ENCODE assay signal across 8 cellular contexts in the genomic region with DNA sequence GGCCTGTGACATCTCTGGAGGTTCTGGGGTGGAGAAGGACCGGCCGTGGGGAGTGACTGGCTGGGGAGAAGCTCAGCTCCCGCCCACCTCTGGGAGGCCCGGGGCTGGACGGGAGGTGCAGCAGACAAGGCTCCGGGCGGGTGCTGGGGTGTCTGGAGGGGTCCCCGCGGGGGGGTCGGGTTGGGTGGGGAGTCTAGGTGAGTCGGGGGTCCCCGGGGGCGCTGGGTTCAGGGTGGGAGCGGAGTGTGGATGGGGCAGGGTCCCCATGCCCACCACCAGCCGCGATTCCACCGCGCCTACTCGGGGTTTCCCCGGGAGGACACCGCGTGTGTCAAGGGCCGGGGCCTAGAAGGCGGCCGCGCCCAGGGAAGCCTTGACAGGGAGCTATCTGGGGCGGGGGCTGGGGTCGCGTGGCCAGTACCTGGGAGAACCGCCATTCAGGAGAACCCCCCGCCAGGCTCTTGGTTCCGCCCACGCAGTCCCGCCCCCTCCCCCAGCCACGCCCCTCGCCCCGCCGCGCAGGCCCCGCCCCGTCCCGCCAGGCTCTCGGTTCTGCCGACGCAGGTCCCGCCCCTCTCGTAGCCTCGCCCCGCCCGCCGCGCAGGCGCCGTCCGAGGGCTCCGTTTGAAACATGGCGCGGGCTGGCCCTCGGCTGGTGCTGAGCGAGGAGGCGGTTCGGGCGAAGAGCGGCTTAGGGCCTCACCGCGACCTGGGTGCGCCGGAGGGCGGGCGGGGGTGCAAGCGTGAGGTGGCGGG. TPM values are rescaled to one million over a fixed set of nuclear protein-coding genes. Genes with fewer than 3 reads are reported as not detected.
A peak's percentile ranks its signal among the peaks of the same experiment; 100 is the strongest.
DNase-seq lines count a peak whose midpoint lies in the region; ATAC-seq and TF ChIP-seq lines count a peak whose summit lies in the region.

A gene with protein sequence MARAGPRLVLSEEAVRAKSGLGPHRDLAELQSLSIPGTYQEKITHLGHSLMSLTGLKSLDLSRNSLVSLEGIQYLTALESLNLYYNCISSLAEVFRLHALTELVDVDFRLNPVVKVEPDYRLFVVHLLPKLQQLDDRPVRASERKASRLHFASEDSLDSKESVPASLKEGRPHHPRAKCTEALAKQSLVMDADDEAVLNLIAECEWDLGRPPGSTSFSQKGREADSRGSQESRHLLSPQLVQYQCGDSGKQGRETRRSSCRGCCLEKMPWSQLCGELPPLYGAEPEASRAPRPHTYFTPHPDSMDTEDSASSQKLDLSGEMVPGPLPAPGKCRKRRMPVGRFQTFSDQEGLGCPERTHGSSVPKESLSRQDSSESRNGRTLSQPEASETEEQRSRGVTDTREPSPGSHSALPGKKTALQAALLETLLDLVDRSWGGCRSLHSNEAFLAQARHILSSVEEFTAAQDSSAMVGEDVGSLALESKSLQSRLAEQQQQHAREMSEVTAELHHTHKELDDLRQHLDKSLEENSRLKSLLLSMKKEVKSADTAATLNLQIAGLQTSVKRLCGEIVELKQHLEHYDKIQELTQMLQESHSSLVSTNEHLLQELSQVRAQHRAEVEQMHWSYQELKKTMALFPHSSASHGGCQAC (plus strand): TSS at position 610 of the 756 bp plus-strand sequence. CDS start 22 bp downstream, at position 632.

- H3K27me3 ChIP-seq in duodenal mucosa (ENCODE audit: control insufficient read depth in 1 of 2, insufficient read depth in 2 of 2, low read length in 2 of 2) (peaks cover 0 to 5% of the 10 kb centered on the region in 2 donors), lung (ENCODE audit: control insufficient read depth, insufficient read depth) (peaks cover 4% of the 10 kb centered on the region)

- ATAC-seq in GM19328 (IDR thresholded peaks at IDR 0.05; ENCODE audit: unreplicated experiment): peak; percentile 85
- peak; percentile 71 for ATAC-seq in HG03520 (IDR thresholded peaks at IDR 0.05; ENCODE audit: unreplicated experiment)
- peak; percentile 94 for ATAC-seq in lung (ENCODE audit: insufficient read depth, low FRiP score)

- peaks cover 6% of the 10 kb centered on the region for H3K27me3 Mint-ChIP-seq in activated CD4-positive, alpha-beta memory T cell treated with anti-CD3 and anti-CD28 coated beads for 36 hours

- peaks cover 22% of the 10 kb centered on the region for H3K36me3 Mint-ChIP-seq in activated CD4-positive, alpha-beta memory T cell treated with anti-CD3 and anti-CD28 coated beads for 36 hours

- intact Hi-C loops in activated CD4-positive, alpha-beta memory T cell treated with anti-CD3 and anti-CD28 coated beads for 36 hours (cut with micrococcal nuclease): loop anchor here (1.0 to 5.0 kb wide), 2 partner anchors 139 to 280 kb away; a partner anchor contains a TSS

- TF ChIP-seq CTCF in lung (IDR thresholded peaks at IDR 0.05; ENCODE audit: control extremely low read depth, extremely low read depth): no peak

- H3K4me3 ChIP-seq in duodenal mucosa (ENCODE audit: low read depth in 1 of 2, low read length in 2 of 2) (peak within 1 kb of the TSS; percentile 70 to 86), lung (peak within 1 kb of the TSS; percentile 69)

- no peaks in the 10 kb centered on the region for H3K9me3 ChIP-seq in duodenal mucosa (ENCODE audit: control insufficient read depth in 1 of 2, low read length in 2 of 2)
- no peaks in the 10 kb centered on the region for H3K9me3 ChIP-seq in lung (ENCODE audit: control insufficient read depth in 2 of 2, insufficient read depth in 1 of 2, low read length in 1 of 2)

- H3K4me1 ChIP-seq in duodenal mucosa (ENCODE audit: control insufficient read depth in 1 of 2, insufficient read depth in 2 of 2, low read length in 2 of 2): peaks cover 18 to 24% of the 10 kb centered on the region in 2 donors
- H3K4me1 ChIP-seq in lung (ENCODE audit: control insufficient read depth in 2 of 2, insufficient read depth in 2 of 2, low read length in 2 of 2): peaks cover 0 to 10% of the 10 kb centered on the region in 2 donors

- H3K27ac ChIP-seq in duodenal mucosa (ENCODE audit: low read depth, low read length) (peak within 1 kb of the TSS; percentile 18), lung (ENCODE audit: low read depth in 1 of 2, low read length in 1 of 2) (peak within 1 kb of the TSS in 1 of 2 donors; percentile 52)

- CTCF ChIA-PET in activated CD4-positive, alpha-beta memory T cell treated with anti-CD3 and anti-CD28 coated beads for 36 hours (lab: Charles Lee): interaction anchor here (1.2 kb wide), 1 partner anchor 295 kb away, joined by 5 read pairs; no protein-coding TSS in a partner anchor

- POLR2A ChIA-PET in activated CD4-positive, alpha-beta memory T cell treated with anti-CD3 and anti-CD28 coated beads for 36 hours (lab: Charles Lee): interaction anchor here (1.3 kb wide), 1 partner anchor 35 kb away, joined by 3 read pairs; no protein-coding TSS in a partner anchor

- WGBS in lung, 2 donors: 0 to 1% methylated on average over 23 to 72 of the region's 72 CpGs

- H3K4me1 Mint-ChIP-seq in activated CD4-positive, alpha-beta memory T cell treated with anti-CD3 and anti-CD28 coated beads for 36 hours (ENCODE audit: low read depth): peaks cover 43% of the 10 kb centered on the region

- H3K36me3 ChIP-seq in duodenal mucosa (ENCODE audit: control insufficient read depth in 1 of 2, insufficient read depth in 2 of 2, low read length in 2 of 2): no peaks in the 10 kb centered on the region
- no peaks in the 10 kb centered on the region for H3K36me3 ChIP-seq in lung (ENCODE audit: control insufficient read depth in 2 of 2, insufficient read depth in 2 of 2, low read length in 2 of 2)

- H3K9me3 Mint-ChIP-seq in activated CD4-positive, alpha-beta memory T cell treated with anti-CD3 and anti-CD28 coated beads for 36 hours: peaks cover 8% of the 10 kb centered on the region

- peak within 1 kb of the TSS; percentile 63 for H3K27ac Mint-ChIP-seq in activated CD4-positive, alpha-beta memory T cell treated with anti-CD3 and anti-CD28 coated beads for 36 hours

- peak within 1 kb of the TSS; percentile 93 for H3K4me3 Mint-ChIP-seq in activated CD4-positive, alpha-beta memory T cell treated with anti-CD3 and anti-CD28 coated beads for 36 hours

- H3K9ac ChIP-seq in duodenal mucosa (ENCODE audit: low read depth in 1 of 2, low read length in 2 of 2): peak within 1 kb of the TSS; percentile 49 to 64

- DNase-seq in C1 segment of cervical spinal cord (lab: John Stamatoyannopoulos, UW) (peak; percentile 38 to 96 (median 86)), NCI-H82 (lab: John Stamatoyannopoulos, UW) (peak; percentile 84), lung (ENCODE audit: low spot score) (peak; percentile 91)
- peak; percentile 95 for DNase-seq in activated CD4-positive, alpha-beta memory T cell treated with anti-CD3 and anti-CD28 coated beads for 36 hours
- peak; percentile 90 to 93 for DNase-seq in stimulated activated CD4-positive, alpha-beta T cell treated with anti-CD3 and anti-CD28 coated beads, Interleukin-4, amount 100 ng/mL, for 48 hours (ENCODE audit: low read depth in 2 of 2)

RNA-seq across cellular contexts. Expression of the gene that starts here (rescaled TPM):
- 10 to 100 TPM; 21.6 to 22.5 TPM for total RNA-seq in activated CD4-positive, alpha-beta memory T cell treated with anti-CD3 and anti-CD28 coated beads for 36 hours
- 10 to 100 TPM in 1 of 2 donors, 1 to 10 TPM in 1; 8.5 to 12.1 TPM for total RNA-seq in lung
- polyA plus RNA-seq in lung: 1 to 10 TPM; 3.1 to 3.6 TPM
